ENCODE assay signal across 20 cellular contexts in the genomic region with DNA sequence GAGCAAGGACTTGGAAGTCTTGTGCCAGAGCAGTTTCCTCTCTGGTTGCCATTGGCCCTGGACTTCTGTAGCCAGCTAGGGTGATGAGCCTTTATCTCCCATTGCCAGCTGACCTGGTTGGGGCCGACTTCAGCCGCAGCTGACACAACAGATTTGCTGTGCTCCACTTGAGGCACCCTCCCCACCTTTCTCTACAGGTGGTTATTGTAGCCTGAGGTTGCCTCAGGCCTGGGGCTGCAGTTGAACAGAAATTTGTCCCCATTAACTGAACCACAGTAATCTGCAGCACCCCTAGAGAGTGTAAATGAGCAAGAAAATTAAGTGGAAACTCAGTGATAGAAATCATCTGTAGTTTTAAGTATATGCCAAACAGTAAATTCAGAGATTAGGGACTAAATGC. TPM values are rescaled to one million over a fixed set of nuclear protein-coding genes. Genes with fewer than 3 reads are reported as not detected.
DNase-seq lines count a peak whose midpoint lies in the region; ATAC-seq and TF ChIP-seq lines count a peak whose summit lies in the region.
"Had no signal": no experiment of that assay in that cellular context is flagged by ENCODE, and none has a peak within 500 bp of the region (broad histone marks: within the 10 kb centered on the region; RNA-seq: fewer than 3 reads in every experiment).

No MANE protein-coding gene starts in this region.

- peak overlapping the region in 1 of 4 donors; percentile 39 for H3K27ac ChIP-seq in esophagus muscularis mucosa (replicated peaks in 1 of 4)
- H3K27ac ChIP-seq in muscle layer of duodenum (ENCODE audit: low read length): peak overlapping the region; percentile 48
- H3K27ac ChIP-seq in aorta (ENCODE audit: low read depth in 1 of 2, low read length in 2 of 2): no peak overlapping the region
- H3K27ac ChIP-seq: RWPE1 had no signal

- 66% methylated on average over 2 of the region's 2 CpGs for WGBS in esophagus muscularis mucosa
- 89 to 91% methylated on average over 2 of the region's 2 CpGs for WGBS in aorta, 2 donors

- no peak for TF ChIP-seq POLR2A in esophagus muscularis mucosa (IDR thresholded peaks at IDR 0.05; ENCODE audit: low read depth)

- H3K4me1 ChIP-seq in esophagus muscularis mucosa (peaks cover 0 to 6% (median 2%) of the 10 kb centered on the region in 4 donors), muscle layer of duodenum (ENCODE audit: control insufficient read depth in 1 of 2, insufficient read depth in 2 of 2, low read length in 2 of 2) (peaks cover 0 to 3% of the 10 kb centered on the region in 2 donors), aorta (ENCODE audit: control insufficient read depth in 1 of 2, insufficient read depth in 2 of 2, low read length in 2 of 2) (no peaks in the 10 kb centered on the region)

- TF ChIP-seq CTCF in esophagus muscularis mucosa (IDR thresholded peaks at IDR 0.05): no peak

- H3K27me3 ChIP-seq in esophagus muscularis mucosa: no peaks in the 10 kb centered on the region
- no peaks in the 10 kb centered on the region for H3K27me3 ChIP-seq in muscle layer of duodenum (ENCODE audit: low read depth, low read length)
- H3K27me3 ChIP-seq in aorta (ENCODE audit: control insufficient read depth in 1 of 2, insufficient read depth in 2 of 2, low read length in 1 of 2): no peaks in the 10 kb centered on the region
- H3K27me3 ChIP-seq: MG63 had no signal

- H3K4me3 ChIP-seq in esophagus muscularis mucosa (no peak overlapping the region), muscle layer of duodenum (ENCODE audit: low read depth in 1 of 2, low read length in 2 of 2) (no peak overlapping the region), aorta (ENCODE audit: low read length in 2 of 2) (no peak overlapping the region)
- H3K4me3 ChIP-seq: MG63 had no signal

- intact Hi-C loops in esophagus muscularis mucosa (cut with DNase I) (no loop called here), aorta (cut with DNase I) (no loop called here)

- DNase-seq in NCI-H69 (lab: John Stamatoyannopoulos, UW) (peak; percentile 74), esophagus muscularis mucosa (ENCODE audit: extremely low spot score) (peak; percentile 47), aorta (no peak)
- no peak for DNase-seq in activated CD4-positive, alpha-beta T cell treated with anti-CD3 and anti-CD28 coated beads for 48 hours
- DNase-seq: ACHN; AML-193; COR-L47; DMS153; HFFc6; Karpas-422; MG63; NCI-H1092; NCI-H1694; NCI-H2227 treated with DMSO at 0.1 percent for 48 hours; NCI-H526; NK-92 treated with Interleukin-12 subunit alpha and Interleukin-12 subunit beta, amount 100 ng/mL, for 24 hours had no signal

- no peaks in the 10 kb centered on the region for H3K9me3 ChIP-seq in esophagus muscularis mucosa
- H3K9me3 ChIP-seq in muscle layer of duodenum (ENCODE audit: control insufficient read depth in 1 of 2, low read length in 2 of 2): no peaks in the 10 kb centered on the region
- H3K9me3 ChIP-seq in aorta (ENCODE audit: control insufficient read depth, low read length): no peaks in the 10 kb centered on the region

- no peak for TF ChIP-seq EP300 in esophagus muscularis mucosa (IDR thresholded peaks at IDR 0.05)

- ATAC-seq in aorta (ENCODE audit: low FRiP score): peak; percentile 31
- ATAC-seq in HG03521 (IDR thresholded peaks at IDR 0.05; ENCODE audit: unreplicated experiment): no peak
- no peak for ATAC-seq in GM18517 (IDR thresholded peaks at IDR 0.05; ENCODE audit: unreplicated experiment)

- H3K36me3 ChIP-seq in esophagus muscularis mucosa (no peaks in the 10 kb centered on the region), muscle layer of duodenum (ENCODE audit: control insufficient read depth in 1 of 2, insufficient read depth in 2 of 2, low read length in 2 of 2) (no peaks in the 10 kb centered on the region), aorta (ENCODE audit: control insufficient read depth in 1 of 2, insufficient read depth in 2 of 2, low read length in 1 of 2) (no peaks in the 10 kb centered on the region)
- H3K36me3 ChIP-seq: MG63 had no signal

RNA-seq across cellular contexts. Expression of a gene that starts 48.6 kb away (rescaled TPM):
- total RNA-seq in esophagus muscularis mucosa (10 to 100 TPM; 69.4 to 96.0 (median 82.8) TPM), aorta (10 to 100 TPM; 44.0 to 46.0 TPM)
- polyA plus RNA-seq in aorta: 10 to 100 TPM; 42.8 to 60.3 TPM

Comparison
In these comparisons a context has a peak if more than half of its experiments do, and no peak if none do; other contexts are left out.
1. DNase-seq: peak in NCI-H69 (single experiment) and esophagus muscularis mucosa (single experiment); none in aorta (0 of 2) and activated CD4-positive, alpha-beta T cell treated with anti-CD3 and anti-CD28 coated beads for 48 hours (single experiment).